ENCODE assay signal across 8 cellular contexts in the genomic region with DNA sequence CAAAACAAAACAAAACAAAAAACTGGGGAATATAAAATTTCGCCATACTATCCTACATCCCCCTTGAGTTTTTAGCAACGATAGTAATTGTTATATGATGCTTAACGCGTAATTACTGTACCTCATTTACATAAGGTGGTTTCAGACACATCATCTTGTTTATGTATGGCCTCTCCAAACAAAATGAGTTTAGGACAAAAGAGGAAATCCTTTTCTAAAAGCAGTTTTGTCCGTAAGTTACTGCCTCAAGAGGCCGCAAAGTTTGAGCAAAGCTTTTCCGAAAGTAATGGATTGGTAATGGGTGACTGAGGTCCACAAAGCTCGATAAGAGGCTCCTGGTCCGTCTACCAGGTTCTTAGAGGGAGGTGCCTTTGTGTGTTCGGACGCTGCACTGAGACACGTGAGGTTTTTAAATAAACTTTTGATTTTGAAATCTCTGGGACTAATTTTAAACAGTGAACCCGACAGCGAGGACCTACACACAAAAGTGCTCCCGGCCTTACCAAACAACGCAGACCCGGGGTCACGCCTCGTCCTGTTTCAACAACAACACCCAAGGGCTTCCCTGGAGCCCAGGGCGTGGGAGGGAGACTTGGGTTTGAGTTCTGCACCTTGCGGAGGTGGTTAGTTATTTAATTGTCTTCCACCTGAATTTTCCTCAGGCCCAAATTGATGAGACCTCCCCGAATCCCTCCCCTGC. TPM values are rescaled to one million over a fixed set of nuclear protein-coding genes. Genes with fewer than 3 reads are reported as not detected.
A peak's percentile ranks its signal among the peaks of the same experiment; 100 is the strongest.
DNase-seq lines count a peak whose midpoint lies in the region; ATAC-seq and TF ChIP-seq lines count a peak whose summit lies in the region.

No MANE protein-coding gene starts in this region.

- TF ChIP-seq CTCF in GM12875 (IDR thresholded peaks at IDR 0.05; ENCODE audit: borderline replicate concordance, insufficient read depth, low read depth, low read length) (no peak), mesothelial cell of epicardium (IDR thresholded peaks at IDR 0.05; ENCODE audit: unreplicated experiment) (no peak)

- peak overlapping the region; percentile 88 for H3K9ac ChIP-seq in Karpas-422 (ENCODE audit: low read length)

- peaks cover 7% of the 10 kb centered on the region for H3K36me3 Mint-ChIP-seq in mesothelial cell of epicardium

- H3K4me2 ChIP-seq in Karpas-422 (ENCODE audit: low read depth, low read length, poor library complexity, severe bottlenecking) = peak overlapping the region; percentile 90

- H3K27ac ChIP-seq in Karpas-422 (ENCODE audit: low read length) = peak overlapping the region; percentile 2; the same call in 1 of the 2 replicates
- peak overlapping the region; percentile 83 for H3K27ac ChIP-seq in caudate nucleus (ENCODE audit: low read depth, low read length)
- peak overlapping the region; percentile 97 for H3K27ac ChIP-seq in urinary bladder (ENCODE audit: low read depth)

- H3K9me3 ChIP-seq in Karpas-422 (ENCODE audit: low read length) = no peaks in the 10 kb centered on the region

- no peaks in the 10 kb centered on the region for H3K27me3 ChIP-seq in Karpas-422 (ENCODE audit: low read length)

- H3K9me2 ChIP-seq in Karpas-422 (replicated peaks; ENCODE audit: insufficient read depth, low read length) = no peaks in the 10 kb centered on the region

- H3K36me3 ChIP-seq in Karpas-422 (ENCODE audit: insufficient read depth, low read length) (no peaks in the 10 kb centered on the region; the same call in 1 of the 2 replicates), urinary bladder (ENCODE audit: insufficient read depth) (no peaks in the 10 kb centered on the region)

- no peaks in the 10 kb centered on the region for H3K27me3 Mint-ChIP-seq in mesothelial cell of epicardium (ENCODE audit: low read depth)

- H3K4me1 ChIP-seq in Karpas-422 (ENCODE audit: low read length) = peaks cover 30% of the 10 kb centered on the region
- H3K4me1 ChIP-seq in urinary bladder (ENCODE audit: insufficient read depth) = no peaks in the 10 kb centered on the region

- peaks cover 44% of the 10 kb centered on the region for H3K79me2 ChIP-seq in Karpas-422 (ENCODE audit: low read length)

- no peak for ATAC-seq in HG03097 (IDR thresholded peaks at IDR 0.05; ENCODE audit: low FRiP score, unreplicated experiment)

- 28% methylated on average over 22 of the region's 22 CpGs for WGBS in urinary bladder

- peak overlapping the region; percentile 85 for H3K27ac Mint-ChIP-seq in mesothelial cell of epicardium

- H3K4me1 Mint-ChIP-seq in mesothelial cell of epicardium = peaks cover 28% of the 10 kb centered on the region

- peaks cover 4% of the 10 kb centered on the region; the same call in 1 of the 2 replicates for H4K20me1 ChIP-seq in Karpas-422 (ENCODE audit: insufficient read depth, low read depth, low read length)

- DNase-seq in Karpas-422 (no peak), caudate nucleus (lab: John Stamatoyannopoulos, UW) (no peak), mesothelial cell of epicardium (ENCODE audit: low spot score in 2 of 2, unreplicated experiment in 2 of 2) (no peak), dedifferentiated amniotic fluid mesenchymal stem cell (ENCODE audit: extremely low spot score) (no peak)
- no peak for DNase-seq in effector CD8-positive, alpha-beta T cell (lab: John Stamatoyannopoulos, UW)

- H3K9me3 Mint-ChIP-seq in mesothelial cell of epicardium = no peaks in the 10 kb centered on the region

- H2AFZ ChIP-seq in Karpas-422 (ENCODE audit: low read length) = peak overlapping the region; percentile 82

- H3K4me3 ChIP-seq in GM12875 (ENCODE audit: low read depth, low read length) = peak overlapping the region; percentile 96
- peak overlapping the region; percentile 78 for H3K4me3 ChIP-seq in Karpas-422 (ENCODE audit: low read length)
- H3K4me3 ChIP-seq in urinary bladder (ENCODE audit: low read depth, low read length) = peak overlapping the region; percentile 88

- H3K4me3 Mint-ChIP-seq in mesothelial cell of epicardium = peak overlapping the region; percentile 76

RNA-seq across cellular contexts. Expression of a gene that starts 0.5 kb away (rescaled TPM):
- 13.3 and 19.7 TPM in 2 replicates for total RNA-seq in Karpas-422 (2014; rRNA removed; shearing (Covaris generic); ENCODE audit: low replicate concordance)
- total RNA-seq in mesothelial cell of epicardium = 7.7 to 7.9 TPM (median 7.8 TPM) in 3 replicates
- 5.1 TPM for total RNA-seq in urinary bladder
- polyA plus RNA-seq in urinary bladder = 5.2 TPM

RNA-seq across cellular contexts. Expression of a gene that starts 22.1 kb away (rescaled TPM):
- 32.0 and 32.1 TPM in 2 replicates for total RNA-seq in Karpas-422 (2014; rRNA removed; shearing (Covaris generic); ENCODE audit: low replicate concordance)
- total RNA-seq in mesothelial cell of epicardium = 26.2 to 29.8 TPM (median 28.0 TPM) in 3 replicates
- 17.3 TPM for total RNA-seq in urinary bladder
- polyA plus RNA-seq in urinary bladder = 15.4 TPM

Comparison
In these comparisons a context has a peak if more than half of its experiments do, and no peak if none do; other contexts are left out.
1. H3K27ac ChIP-seq: peak in every context shown above with its lines; median percentile 97 in urinary bladder; 83 in caudate nucleus; 2 in Karpas-422.